In the genomic region with DNA sequence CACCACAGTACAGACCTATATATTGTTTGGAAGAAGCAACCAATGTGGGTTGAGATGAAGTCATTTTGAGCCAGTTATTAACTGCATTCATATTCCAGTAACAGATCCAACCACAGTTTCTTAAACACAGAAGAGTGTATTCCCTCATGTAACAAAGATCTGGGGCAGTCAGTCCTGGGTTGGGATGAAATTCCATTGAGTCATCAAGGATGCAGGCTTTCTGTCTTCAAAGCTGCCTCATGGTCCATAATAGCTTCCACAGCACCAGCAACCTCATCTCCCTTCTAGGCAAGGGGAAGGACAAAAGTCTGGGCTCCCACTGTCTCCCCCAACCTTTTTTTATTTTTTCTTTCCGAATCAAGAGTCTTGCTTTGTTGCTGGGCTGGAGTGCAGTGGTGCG, we compare ENCODE assay signal across 16 cellular contexts. TPM values are rescaled to one million over a fixed set of nuclear protein-coding genes. Genes with fewer than 3 reads are reported as not detected.
DNase-seq lines count a peak whose midpoint lies in the region; ATAC-seq and TF ChIP-seq lines count a peak whose summit lies in the region.
"Had no signal": no experiment of that assay in that cellular context is flagged by ENCODE, and none has a peak within 500 bp of the region (broad histone marks: within the 10 kb centered on the region; RNA-seq: fewer than 3 reads in every experiment).

No MANE protein-coding gene starts in this region.

- peaks cover 9 to 19% (median 16%) of the 10 kb centered on the region in 11 experiments; a peak in 18 of 22 replicates for H4K20me1 ChIP-seq in BLaER1 treated with 17β-estradiol and CSF1 and Interleukin-3, amounts not matched to agents 10 nM and 100 nM

- DNase-seq in HFFc6 = peak; percentile 38
- DNase-seq in dedifferentiated amniotic fluid mesenchymal stem cell (ENCODE audit: extremely low spot score) = peak; percentile 12
- no peak for DNase-seq in neural crest cell (ENCODE audit: low read depth, low spot score)
- no peak for DNase-seq in BE2C
- DNase-seq: activated CD8-positive, alpha-beta T cell treated with anti-CD3 and anti-CD28 coated beads, Interleukin-2, amount 10 ng/mL, durations not matched to agents 7 days and 5 days; DMS79; foreskin melanocyte; NCI-H187 treated with DMSO at 0.1 percent for 48 hours; NCI-H510A; tibial artery; WERI-Rb-1 had no signal

- no peak overlapping the region for H3K4me3 ChIP-seq in BLaER1 treated with 17β-estradiol and CSF1 and Interleukin-3, amounts not matched to agents 10 nM and 100 nM
- H3K4me3 ChIP-seq in BE2C (ENCODE audit: low read depth, low read length) = no peak overlapping the region
- H3K4me3 ChIP-seq: tibial artery had no signal

- H3K4me3 Mint-ChIP-seq in HFFc6 (no peak overlapping the region), neural crest cell (peak overlapping the region; percentile 47)
- H3K4me3 Mint-ChIP-seq: activated CD8-positive, alpha-beta T cell treated with anti-CD3 and anti-CD28 coated beads, Interleukin-2, amount 10 ng/mL, durations not matched to agents 7 days and 5 days had no signal

- H3K4me1 ChIP-seq in BLaER1 treated with 17β-estradiol and CSF1 and Interleukin-3, amounts not matched to agents 10 nM and 100 nM = peaks cover 65 to 82% (median 71%) of the 10 kb centered on the region in 10 experiments
- H3K4me1 ChIP-seq in BE2C = peaks cover 4% of the 10 kb centered on the region; the same call in 1 of the 2 replicates

- H3K4me1 Mint-ChIP-seq in HFFc6 (ENCODE audit: low read depth) (peaks cover 47% of the 10 kb centered on the region), neural crest cell (peaks cover 27% of the 10 kb centered on the region)

- H3K9ac ChIP-seq in BLaER1 treated with 17β-estradiol and CSF1 and Interleukin-3, amounts not matched to agents 10 nM and 100 nM = no peak overlapping the region

- H3K9me3 Mint-ChIP-seq in HFFc6 (peaks cover 4% of the 10 kb centered on the region; the same call in 1 of the 2 replicates), neural crest cell (no peaks in the 10 kb centered on the region)

- no peak overlapping the region for H3K27ac Mint-ChIP-seq in HFFc6
- no peak overlapping the region for H3K27ac Mint-ChIP-seq in neural crest cell (ENCODE audit: unreplicated experiment)
- H3K27ac Mint-ChIP-seq: activated CD8-positive, alpha-beta T cell treated with anti-CD3 and anti-CD28 coated beads, Interleukin-2, amount 10 ng/mL, durations not matched to agents 7 days and 5 days had no signal

- H3K9me3 ChIP-seq in BLaER1 treated with 17β-estradiol and CSF1 and Interleukin-3, amounts not matched to agents 10 nM and 100 nM (replicated peaks in 1 of 11) = no peaks in the 10 kb centered on the region
- H3K9me3 ChIP-seq in BE2C = no peaks in the 10 kb centered on the region
- H3K9me3 ChIP-seq: tibial artery had no signal

- peak overlapping the region in 7 of 11 experiments; percentile 90 to 98 (median 94); a peak in 11 of 22 replicates for H3K27ac ChIP-seq in BLaER1 treated with 17β-estradiol and CSF1 and Interleukin-3, amounts not matched to agents 10 nM and 100 nM
- H3K27ac ChIP-seq: tibial artery, WERI-Rb-1 had no signal

- H3K36me3 ChIP-seq in BLaER1 treated with 17β-estradiol and CSF1 and Interleukin-3, amounts not matched to agents 10 nM and 100 nM = peaks cover 0 to 20% (median 10%) of the 10 kb centered on the region in 11 experiments; a peak in 13 of 22 replicates
- peaks cover 2% of the 10 kb centered on the region; the same call in 1 of the 2 replicates for H3K36me3 ChIP-seq in BE2C
- H3K36me3 ChIP-seq: tibial artery, WERI-Rb-1 had no signal

- peaks cover 4% of the 10 kb centered on the region for H3K27me3 Mint-ChIP-seq in HFFc6 (ENCODE audit: insufficient read depth)
- no peaks in the 10 kb centered on the region for H3K27me3 Mint-ChIP-seq in neural crest cell (ENCODE audit: low read depth)

- TF ChIP-seq CTCF in HFFc6 (IDR thresholded peaks at IDR 0.05) = no peak
- no peak for TF ChIP-seq CTCF in neural crest cell (conservative IDR thresholded peaks at IDR 0.05)
- TF ChIP-seq CTCF in BE2C (IDR thresholded peaks at IDR 0.05; ENCODE audit: low read depth, low read length) = no peak

- ATAC-seq in GM21447 (IDR thresholded peaks at IDR 0.05; ENCODE audit: unreplicated experiment) (no peak), HG03139 (IDR thresholded peaks at IDR 0.05; ENCODE audit: unreplicated experiment) (no peak), HG03521 (IDR thresholded peaks at IDR 0.05; ENCODE audit: unreplicated experiment) (no peak)
- ATAC-seq: activated CD8-positive, alpha-beta T cell treated with anti-CD3 and anti-CD28 coated beads, Interleukin-2, amount 10 ng/mL, durations not matched to agents 7 days and 5 days; Right ventricle myocardium inferior had no signal

- H3K36me3 Mint-ChIP-seq in HFFc6 (ENCODE audit: low read depth) (peaks cover 19% of the 10 kb centered on the region), neural crest cell (ENCODE audit: low read depth) (peaks cover 7% of the 10 kb centered on the region)

- peak overlapping the region in 10 of 11 experiments; percentile 85 to 94 (median 92); a peak in 17 of 22 replicates for H3K4me2 ChIP-seq in BLaER1 treated with 17β-estradiol and CSF1 and Interleukin-3, amounts not matched to agents 10 nM and 100 nM

- no peaks in the 10 kb centered on the region for H3K27me3 ChIP-seq in BLaER1 treated with 17β-estradiol and CSF1 and Interleukin-3, amounts not matched to agents 10 nM and 100 nM
- no peaks in the 10 kb centered on the region for H3K27me3 ChIP-seq in BE2C
- H3K27me3 ChIP-seq: tibial artery had no signal

RNA-seq across cellular contexts. Expression of gene SOD2, which starts 2.9 kb away (rescaled TPM):
- total RNA-seq in HFFc6 (2021; fragmentation: NEBNext Ultra II Directional; extraction: Animal tissue kit (Norgen Biotek cat#: 25700)) = 10 to 100 TPM; 73.2 to 87.6 (median 75.3) TPM
- 91.9 and 96.7 TPM in 2 replicates for total RNA-seq in neural crest cell
- 34.6 TPM for polyA plus RNA-seq in BE2C (2012; ENCODE audit: insufficient read depth, insufficient read length, low read depth)

RNA-seq across cellular contexts. Expression of gene WTAP, which starts 31.3 kb away (rescaled TPM):
- total RNA-seq in HFFc6 (2021; fragmentation: NEBNext Ultra II Directional; extraction: Animal tissue kit (Norgen Biotek cat#: 25700)) = 10 to 100 TPM; 64.0 to 73.5 (median 68.7) TPM
- 126 and 128 TPM in 2 replicates for total RNA-seq in neural crest cell
- 96.2 TPM for polyA plus RNA-seq in BE2C (2012; ENCODE audit: insufficient read depth, insufficient read length, low read depth)

Comparison
In these comparisons a context has a peak if more than half of its experiments do, and no peak if none do; other contexts are left out.
1. DNase-seq: peak in HFFc6 (single experiment) and dedifferentiated amniotic fluid mesenchymal stem cell (single experiment); none in neural crest cell (single experiment) and BE2C (single experiment).